8 cellular contexts compared by ENCODE assay signal in genomic region chr16:4317471-4318170, GRCh38. TPM values are rescaled to one million over a fixed set of nuclear protein-coding genes. Genes with fewer than 3 reads are reported as not detected.
DNase-seq lines count a peak whose midpoint lies in the region; ATAC-seq and TF ChIP-seq lines count a peak whose summit lies in the region.

No MANE protein-coding gene starts in this region.

- no peaks in the 10 kb centered on the region for H3K36me3 Mint-ChIP-seq in HFFc6 (ENCODE audit: low read depth)

- H3K27me3 ChIP-seq in adrenal gland (no peaks in the 10 kb centered on the region), spleen (replicated peaks in 1 of 7) (peaks cover 0 to 70% (median 37%) of the 10 kb centered on the region in 7 donors), MM.1S (replicated peaks; ENCODE audit: insufficient read depth, low read length) (peaks cover 62% of the 10 kb centered on the region)

- no peaks in the 10 kb centered on the region for H3K9me2 ChIP-seq in MM.1S (replicated peaks; ENCODE audit: insufficient read depth, low read length)

- no peaks in the 10 kb centered on the region for H3K9me3 Mint-ChIP-seq in HFFc6

- peak overlapping the region; percentile 52 to 97 (median 83) for H3K27ac ChIP-seq in adrenal gland
- peak overlapping the region in 6 of 8 donors; percentile 62 to 86 (median 76) for H3K27ac ChIP-seq in spleen
- no peak overlapping the region for H3K27ac ChIP-seq in MM.1S (ENCODE audit: low read length)

- H3K27me3 Mint-ChIP-seq in HFFc6 (ENCODE audit: insufficient read depth) = no peaks in the 10 kb centered on the region

- DNase-seq in HFFc6 = no peak
- DNase-seq in adrenal gland = peak in 5 of 7 donors; percentile 69 to 87 (median 71)
- peak; percentile 23 for DNase-seq in iPS-NIHi11 (ENCODE audit: low spot score)
- no peak for DNase-seq in spleen
- DNase-seq in MM.1S = no peak
- DNase-seq in NCI-H1105 treated with DMSO at 0.1 percent for 48 hours (lab: John Stamatoyannopoulos, UW) = no peak

- H3K4me3 ChIP-seq in adrenal gland (peak overlapping the region in 2 of 4 donors; percentile 78 to 82), spleen (peak overlapping the region in 6 of 8 donors; percentile 39 to 84 (median 62)), MM.1S (ENCODE audit: low read length) (no peak overlapping the region)

- H3K4me1 ChIP-seq in adrenal gland (replicated peaks in 1 of 2) = peaks cover 64 to 67% of the 10 kb centered on the region in 2 donors
- peaks cover 21 to 79% (median 61%) of the 10 kb centered on the region in 6 donors for H3K4me1 ChIP-seq in spleen
- H3K4me1 ChIP-seq in MM.1S (ENCODE audit: low read length) = 0 out of 2 replicates have a peak, but pooled peaks cover 14% of the 10 kb centered on the region

- no peak overlapping the region for H3K9ac ChIP-seq in MM.1S (ENCODE audit: low read length)

- ATAC-seq in GM21390 (IDR thresholded peaks at IDR 0.05; ENCODE audit: unreplicated experiment) = no peak
- ATAC-seq in HG02678 (IDR thresholded peaks at IDR 0.05; ENCODE audit: unreplicated experiment) = no peak

- H3K4me3 Mint-ChIP-seq in HFFc6 = peak overlapping the region; percentile 88

- H3K79me2 ChIP-seq in MM.1S (ENCODE audit: low read length) = no peaks in the 10 kb centered on the region

- no peak for TF ChIP-seq POLR2A in adrenal gland (IDR thresholded peaks at IDR 0.05)
- no peak for TF ChIP-seq POLR2A in spleen (IDR thresholded peaks at IDR 0.05)

- H3K36me3 ChIP-seq in adrenal gland (replicated peaks in 1 of 2) (no peaks in the 10 kb centered on the region), spleen (no peaks in the 10 kb centered on the region), MM.1S (replicated peaks; ENCODE audit: insufficient read depth, low read length) (no peaks in the 10 kb centered on the region)

- peak overlapping the region; percentile 64 for H3K27ac Mint-ChIP-seq in HFFc6

- no peak for TF ChIP-seq CTCF in HFFc6 (IDR thresholded peaks at IDR 0.05)
- no peak for TF ChIP-seq CTCF in adrenal gland (IDR thresholded peaks at IDR 0.05)
- no peak for TF ChIP-seq CTCF in spleen (IDR thresholded peaks at IDR 0.05 in 8 of 11, conservative IDR thresholded peaks at IDR 0.05 in 3 of 11)
- TF ChIP-seq CTCF in MM.1S (IDR thresholded peaks at IDR 0.05; ENCODE audit: low read length) = no peak

- intact Hi-C loops in adrenal gland (cut with DNase I) (no loop called here), spleen (cut with DNase I; ENCODE audit: low total_unique reads) (no loop called here)

- peaks cover 32% of the 10 kb centered on the region for H3K4me1 Mint-ChIP-seq in HFFc6 (ENCODE audit: low read depth)

- H3K9me3 ChIP-seq in adrenal gland (replicated peaks in 1 of 3) (no peaks in the 10 kb centered on the region), spleen (no peaks in the 10 kb centered on the region), MM.1S (replicated peaks; ENCODE audit: insufficient read depth, low read length) (no peaks in the 10 kb centered on the region)

- 23 to 38% (median 30%) methylated on average over 6 to 9 of the region's 9 CpGs for WGBS in adrenal gland, 4 donors
- WGBS in spleen, 5 donors = 59 to 87% (median 70%) methylated on average over 7 to 9 of the region's 9 CpGs

- H3K4me2 ChIP-seq in MM.1S (ENCODE audit: low read depth, low read length) = no peak overlapping the region

- 0 out of 2 replicates have a peak, but pooled peaks cover 5% of the 10 kb centered on the region for H3F3A ChIP-seq in MM.1S (ENCODE audit: insufficient read depth, low read length)

- no peak overlapping the region for H2AFZ ChIP-seq in MM.1S (ENCODE audit: low read length)

- H4K20me1 ChIP-seq in MM.1S (ENCODE audit: insufficient read depth, low read length) = no peaks in the 10 kb centered on the region

RNA-seq across cellular contexts. Expression of gene GLIS2, which starts 1.8 kb away (rescaled TPM):
- 10 to 100 TPM; 21.9 to 26.0 (median 23.5) TPM for total RNA-seq in HFFc6 (2021; fragmentation: NEBNext Ultra II Directional; extraction: Animal tissue kit (Norgen Biotek cat#: 25700))
- 10 to 100 TPM; 11.9 to 36.2 (median 18.6) TPM for total RNA-seq in adrenal gland
- polyA plus RNA-seq in adrenal gland = 10 to 100 TPM in 2 of 3 donors, 1 to 10 TPM in 1; 2.0 to 16.7 (median 13.4) TPM
- total RNA-seq in spleen = 1 to 10 TPM; 1.8 to 8.4 (median 4.8) TPM
- 1 to 10 TPM in 2 of 3 donors, under 1 TPM in 1; 0.89 to 2.5 (median 2.0) TPM for polyA plus RNA-seq in spleen

RNA-seq across cellular contexts. Expression of gene PAM16, which starts 33.5 kb away (rescaled TPM):
- total RNA-seq in HFFc6 (2021; fragmentation: NEBNext Ultra II Directional; extraction: Animal tissue kit (Norgen Biotek cat#: 25700)) = 10 to 100 TPM; 44.9 to 50.8 (median 46.1) TPM
- total RNA-seq in adrenal gland (10 to 100 TPM; 35.5 to 68.8 (median 54.0) TPM), spleen (10 to 100 TPM; 26.7 to 45.9 (median 30.1) TPM)
- polyA plus RNA-seq in adrenal gland (100 to 1,000 TPM in 2 of 3 donors, 10 to 100 TPM in 1; 25.0 to 310 (median 285) TPM), spleen (10 to 100 TPM; 65.5 to 88.8 (median 84.8) TPM)

RNA-seq across cellular contexts. Expression of gene TFAP4, which starts 44.8 kb away (rescaled TPM):
- 10 to 100 TPM in 3 of 6 experiments, 1 to 10 TPM in 3; 8.3 to 11.7 (median 10.1) TPM for total RNA-seq in HFFc6 (2021; fragmentation: NEBNext Ultra II Directional; extraction: Animal tissue kit (Norgen Biotek cat#: 25700))
- total RNA-seq in adrenal gland (10 to 100 TPM in 2 of 8 donors, 1 to 10 TPM in 6; 2.5 to 15.4 (median 6.4) TPM), spleen (10 to 100 TPM in 4 of 7 donors, 1 to 10 TPM in 3; 8.5 to 14.9 (median 11.0) TPM)
- polyA plus RNA-seq in adrenal gland (10 to 100 TPM in 1 of 3 donors, 1 to 10 TPM in 2; 3.3 to 10.3 (median 4.5) TPM), spleen (10 to 100 TPM in 2 of 3 donors, 1 to 10 TPM in 1; 7.6 to 14.2 (median 11.5) TPM)

RNA-seq across cellular contexts. Expression of gene VASN, which starts 54.0 kb away (rescaled TPM):
- 100 to 1,000 TPM in 4 of 6 experiments, 10 to 100 TPM in 2; 92.0 to 131 (median 103) TPM for total RNA-seq in HFFc6 (2021; fragmentation: NEBNext Ultra II Directional; extraction: Animal tissue kit (Norgen Biotek cat#: 25700))
- total RNA-seq in adrenal gland (10 to 100 TPM; 16.1 to 44.7 (median 27.4) TPM), spleen (10 to 100 TPM in 5 of 7 donors, 1 to 10 TPM in 2; 7.4 to 24.9 (median 15.6) TPM)
- polyA plus RNA-seq in adrenal gland (10 to 100 TPM in 2 of 3 donors, under 1 TPM in 1; 0.77 to 23.9 (median 15.5) TPM), spleen (1 to 10 TPM; 2.0 to 6.3 (median 5.2) TPM)

Comparison
In these comparisons a context has a peak if more than half of its experiments do, and no peak if none do; other contexts are left out.
1. DNase-seq: peak in adrenal gland (5 of 7) and iPS-NIHi11 (single experiment); none in HFFc6 (single experiment), spleen (single experiment), MM.1S (single experiment) and NCI-H1105 treated with DMSO at 0.1 percent for 48 hours (single experiment).